Comparison of ENCODE assay signal across 1 cellular context in the genomic region with DNA sequence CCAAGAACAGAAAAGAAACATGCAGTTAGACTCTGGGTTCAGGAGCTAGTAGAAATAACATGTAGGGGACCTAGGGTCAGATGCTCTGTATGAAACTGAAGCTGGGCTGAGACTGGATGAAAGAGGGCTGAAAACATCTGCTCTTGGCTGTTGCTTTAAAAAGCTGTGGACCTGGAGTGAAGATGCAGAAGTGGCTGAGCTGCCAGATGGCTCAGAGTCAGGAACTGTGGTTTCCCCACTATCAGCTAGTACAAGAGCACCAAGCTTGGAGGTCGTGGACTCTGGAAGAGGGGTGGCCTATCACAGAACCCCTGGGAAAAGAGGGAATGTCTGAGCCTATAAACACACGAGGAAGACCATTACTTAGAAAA.
TF ChIP-seq lines count a peak whose summit lies in the region.

No MANE protein-coding gene starts in this region.

TF ChIP-seq in IMR-90, 13 proteins besides CTCF, POLR2A, EP300 and RAD21:
- no peak for TF ChIP-seq CEBPB (IDR thresholded peaks at IDR 0.05; ENCODE audit: low read depth, low read length)
